8 cellular contexts compared by ENCODE assay signal in the genomic region with DNA sequence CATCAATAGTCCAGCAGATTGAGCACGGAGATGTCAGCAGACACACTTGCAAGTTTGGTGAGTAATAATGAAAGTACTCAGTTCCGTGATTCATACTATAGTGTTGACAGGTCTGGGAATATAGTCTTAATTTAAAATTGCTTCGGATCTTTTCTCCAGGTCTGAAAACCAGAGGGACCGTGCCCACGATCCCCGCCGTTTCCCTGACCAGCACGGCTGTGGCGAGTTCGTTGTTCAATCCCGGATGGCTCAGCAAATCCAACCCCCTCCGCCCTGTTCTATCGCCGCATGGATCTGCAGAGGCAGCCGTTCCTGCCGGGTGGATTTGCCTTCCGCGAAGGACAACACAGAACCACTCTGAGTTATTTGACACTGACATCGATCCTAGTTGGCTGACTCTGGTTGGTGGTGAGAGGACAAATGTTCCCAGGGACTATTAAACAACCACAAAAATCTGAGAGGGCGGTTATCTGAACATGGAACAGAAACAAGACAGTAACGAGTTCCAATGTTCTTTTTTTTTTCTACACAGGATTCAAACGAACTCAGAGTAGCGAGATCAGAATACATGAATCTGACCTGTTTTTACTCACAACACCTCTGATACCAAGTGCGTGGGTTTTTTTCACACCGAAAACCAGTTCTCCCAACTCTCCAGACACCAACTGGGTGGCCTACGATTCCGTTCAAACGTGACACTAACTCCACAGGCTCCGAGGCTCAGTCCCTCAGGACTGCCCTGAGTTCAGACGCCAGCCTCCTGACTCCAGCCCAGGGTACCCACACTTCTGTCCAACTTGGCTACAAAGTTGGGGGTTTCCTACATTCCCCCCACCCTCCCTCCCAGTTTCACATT. TPM values are rescaled to one million over a fixed set of nuclear protein-coding genes. Genes with fewer than 3 reads are reported as not detected.
DNase-seq lines count a peak whose midpoint lies in the region; ATAC-seq and TF ChIP-seq lines count a peak whose summit lies in the region.

No MANE protein-coding gene starts in this region.

- H3K4me1 Mint-ChIP-seq in GM23338, result peaks cover 25% of the 10 kb centered on the region

- H3K4me3 ChIP-seq in Peyer's patch (peak overlapping the region; percentile 30 to 38 (median 32)), choroid plexus epithelial cell (ENCODE audit: low read depth, low read length) (peak overlapping the region; percentile 61), neutrophil (ENCODE audit: low read depth in 1 of 2, low read length in 1 of 2) (peak overlapping the region in 1 of 2 experiments; percentile 32), GM23338 (no peak overlapping the region)

- H3K4me1 ChIP-seq in Peyer's patch (peaks cover 0 to 15% (median 9%) of the 10 kb centered on the region in 4 donors), neutrophil (ENCODE audit: control insufficient read depth in 1 of 2, insufficient read depth in 1 of 2, low read depth in 1 of 2, low read length in 1 of 2) (peaks cover 58 to 61% of the 10 kb centered on the region in 2 experiments), GM23338 (ENCODE audit: insufficient read depth) (peaks cover 16% of the 10 kb centered on the region)

- TF ChIP-seq CTCF in Peyer's patch (IDR thresholded peaks at IDR 0.05) (no peak), choroid plexus epithelial cell (conservative IDR thresholded peaks at IDR 0.05; ENCODE audit: low read depth, low read length) (no peak), neutrophil (IDR thresholded peaks at IDR 0.05) (no peak), GM23338 (conservative IDR thresholded peaks at IDR 0.05; ENCODE audit: low read depth in 2 of 2) (no peak)

- H2AFZ ChIP-seq in GM23338, result no peak overlapping the region

- peaks cover 6% of the 10 kb centered on the region; the same call in 2 of the 3 replicates for H3K9me3 Mint-ChIP-seq in GM23338

- H3K27ac Mint-ChIP-seq in GM23338, result no peak overlapping the region

- H3K79me2 ChIP-seq in GM23338 (replicated peaks; ENCODE audit: insufficient read depth), result no peaks in the 10 kb centered on the region

- H3K27me3 Mint-ChIP-seq in GM23338 (ENCODE audit: insufficient read depth, low read depth, poor library complexity), result peaks cover 29% of the 10 kb centered on the region

- H3K27me3 ChIP-seq in Peyer's patch (no peaks in the 10 kb centered on the region), neutrophil (no peaks in the 10 kb centered on the region), GM23338 (ENCODE audit: insufficient read depth) (peaks cover 29% of the 10 kb centered on the region)

- peak; percentile 60 for ATAC-seq in GM18858 (IDR thresholded peaks at IDR 0.05; ENCODE audit: unreplicated experiment)
- ATAC-seq in HG03025 (IDR thresholded peaks at IDR 0.05; ENCODE audit: low FRiP score, unreplicated experiment), result peak; percentile 53
- ATAC-seq in GM23338, result no peak

- peaks cover 9% of the 10 kb centered on the region for H4K20me1 ChIP-seq in GM23338 (replicated peaks; ENCODE audit: insufficient read depth)

- H3K4me2 ChIP-seq in GM23338, result no peak overlapping the region

- no peak for TF ChIP-seq POLR2A in Peyer's patch (IDR thresholded peaks at IDR 0.05)

- H3K9me3 ChIP-seq in Peyer's patch, result no peaks in the 10 kb centered on the region
- no peaks in the 10 kb centered on the region for H3K9me3 ChIP-seq in neutrophil

- peak; percentile 87 for DNase-seq in AG08396 (ENCODE audit: low spot score)
- peak in 1 of 3 donors; percentile 48 for DNase-seq in Peyer's patch
- peak; percentile 95 for DNase-seq in choroid plexus epithelial cell (ENCODE audit: low read depth)
- no peak for DNase-seq in Kasumi-1 (lab: John Stamatoyannopoulos, UW)
- no peak for DNase-seq in GM23338 (ENCODE audit: low spot score)

- no peaks in the 10 kb centered on the region; the same call in 2 of the 3 replicates for H3K36me3 Mint-ChIP-seq in GM23338 (ENCODE audit: low read depth)

- H3K27ac ChIP-seq in Peyer's patch, result peak overlapping the region in 3 of 4 donors; percentile 25 to 59 (median 51)
- peak overlapping the region; percentile 99 for H3K27ac ChIP-seq in neutrophil
- no peak overlapping the region for H3K27ac ChIP-seq in GM23338 (ENCODE audit: low read depth)

- H3K36me3 ChIP-seq in Peyer's patch (no peaks in the 10 kb centered on the region), neutrophil (no peaks in the 10 kb centered on the region), GM23338 (ENCODE audit: insufficient read depth) (no peaks in the 10 kb centered on the region)

- H3K4me3 Mint-ChIP-seq in GM23338, result no peak overlapping the region

- 0 out of 2 replicates have a peak, but pooled peaks cover 2% of the 10 kb centered on the region for H3F3A ChIP-seq in GM23338 (replicated peaks; ENCODE audit: low read depth)

- H3K9me2 ChIP-seq in GM23338 (ENCODE audit: insufficient read depth), result no peaks in the 10 kb centered on the region

TF ChIP-seq in GM23338, 12 proteins besides CTCF, POLR2A, EP300 and RAD21 (continues in another document):
- TF ChIP-seq, protein P1, sequence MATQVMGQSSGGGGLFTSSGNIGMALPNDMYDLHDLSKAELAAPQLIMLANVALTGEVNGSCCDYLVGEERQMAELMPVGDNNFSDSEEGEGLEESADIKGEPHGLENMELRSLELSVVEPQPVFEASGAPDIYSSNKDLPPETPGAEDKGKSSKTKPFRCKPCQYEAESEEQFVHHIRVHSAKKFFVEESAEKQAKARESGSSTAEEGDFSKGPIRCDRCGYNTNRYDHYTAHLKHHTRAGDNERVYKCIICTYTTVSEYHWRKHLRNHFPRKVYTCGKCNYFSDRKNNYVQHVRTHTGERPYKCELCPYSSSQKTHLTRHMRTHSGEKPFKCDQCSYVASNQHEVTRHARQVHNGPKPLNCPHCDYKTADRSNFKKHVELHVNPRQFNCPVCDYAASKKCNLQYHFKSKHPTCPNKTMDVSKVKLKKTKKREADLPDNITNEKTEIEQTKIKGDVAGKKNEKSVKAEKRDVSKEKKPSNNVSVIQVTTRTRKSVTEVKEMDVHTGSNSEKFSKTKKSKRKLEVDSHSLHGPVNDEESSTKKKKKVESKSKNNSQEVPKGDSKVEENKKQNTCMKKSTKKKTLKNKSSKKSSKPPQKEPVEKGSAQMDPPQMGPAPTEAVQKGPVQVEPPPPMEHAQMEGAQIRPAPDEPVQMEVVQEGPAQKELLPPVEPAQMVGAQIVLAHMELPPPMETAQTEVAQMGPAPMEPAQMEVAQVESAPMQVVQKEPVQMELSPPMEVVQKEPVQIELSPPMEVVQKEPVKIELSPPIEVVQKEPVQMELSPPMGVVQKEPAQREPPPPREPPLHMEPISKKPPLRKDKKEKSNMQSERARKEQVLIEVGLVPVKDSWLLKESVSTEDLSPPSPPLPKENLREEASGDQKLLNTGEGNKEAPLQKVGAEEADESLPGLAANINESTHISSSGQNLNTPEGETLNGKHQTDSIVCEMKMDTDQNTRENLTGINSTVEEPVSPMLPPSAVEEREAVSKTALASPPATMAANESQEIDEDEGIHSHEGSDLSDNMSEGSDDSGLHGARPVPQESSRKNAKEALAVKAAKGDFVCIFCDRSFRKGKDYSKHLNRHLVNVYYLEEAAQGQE (IDR thresholded peaks at IDR 0.05; ENCODE audit: unreplicated experiment), result no peak
- TF ChIP-seq EZH2 (IDR thresholded peaks at IDR 0.05; ENCODE audit: low read depth, unreplicated experiment) (no peak), STAT1 (IDR thresholded peaks at IDR 0.05; ENCODE audit: unreplicated experiment) (no peak), ZNF331 (CRISPR knock-in tag; IDR thresholded peaks at IDR 0.05; ENCODE audit: low read depth) (no peak), CREB1 (CRISPR knock-in tag; IDR thresholded peaks at IDR 0.05; ENCODE audit: low read depth) (no peak)

RNA-seq across cellular contexts. Expression of a gene that starts 52.7 kb away (rescaled TPM):
- total RNA-seq in Peyer's patch, result 100 to 1,000 TPM in 2 of 4 donors, 10 to 100 TPM in 2; 66.4 to 166 (median 101) TPM
- 54.7 and 90.5 TPM in 2 replicates for total RNA-seq in GM23338 (2014; rRNA removed; shearing (Covaris generic))
- 257 and 281 TPM in 2 replicates for polyA plus RNA-seq in GM23338 (2016; fragmentation: Nextera tagmentation; extraction: Ambion mirVana)

Comparison
In these comparisons a context has a peak if more than half of its experiments do, and no peak if none do; other contexts are left out.
1. DNase-seq: peak in AG08396 (single experiment) and choroid plexus epithelial cell (single experiment); none in Kasumi-1 (0 of 2) and GM23338 (single experiment).